In the genomic region with DNA sequence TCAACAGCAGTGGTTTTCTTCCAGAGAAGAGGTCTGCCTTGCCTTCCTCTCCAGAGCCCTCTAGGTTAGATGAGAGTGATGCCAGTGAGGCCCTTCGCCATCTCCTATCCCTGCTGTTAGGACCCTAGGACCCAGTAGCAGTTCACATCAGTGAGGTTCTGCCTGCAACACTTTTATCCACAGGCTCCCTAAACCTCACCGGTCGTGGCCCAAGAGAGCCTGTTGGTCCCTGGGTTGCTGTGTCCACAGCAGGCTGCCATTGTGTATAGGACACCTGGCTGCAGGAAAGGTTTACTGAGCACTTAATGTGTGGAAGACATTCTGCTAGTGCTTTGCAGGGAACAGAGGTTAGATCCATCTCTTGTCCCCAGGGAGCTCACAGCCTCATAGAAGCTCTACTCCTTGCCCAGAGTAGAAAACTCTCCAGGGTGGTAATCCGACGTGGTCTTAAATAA, we compare ENCODE assay signal across 19 cellular contexts. TPM values are rescaled to one million over a fixed set of nuclear protein-coding genes. Genes with fewer than 3 reads are reported as not detected.
A peak's percentile ranks its signal among the peaks of the same experiment; 100 is the strongest.
DNase-seq lines count a peak whose midpoint lies in the region; ATAC-seq and TF ChIP-seq lines count a peak whose summit lies in the region.
"Had no signal": no experiment of that assay in that cellular context is flagged by ENCODE, and none has a peak within 500 bp of the region (broad histone marks: within the 10 kb centered on the region; RNA-seq: fewer than 3 reads in every experiment).

No MANE protein-coding gene starts in this region.

- H2BK5ac ChIP-seq in IMR-90 (ENCODE audit: low read depth, low read length, poor library complexity, severe bottlenecking) (no peak overlapping the region), mesenchymal stem cell (ENCODE audit: low read depth, low read length, poor library complexity, severe bottlenecking) (no peak overlapping the region)

- H3K56ac ChIP-seq in IMR-90 (ENCODE audit: extremely low read depth, insufficient read depth, low read length), result no peak overlapping the region

- H3K79me1 ChIP-seq in IMR-90 (ENCODE audit: low read depth in 1 of 2, low read length in 2 of 2), result no peaks in the 10 kb centered on the region
- no peaks in the 10 kb centered on the region for H3K79me1 ChIP-seq in mesenchymal stem cell (replicated peaks; ENCODE audit: low read length, poor library complexity, severe bottlenecking)

- no CpG with 5 or more reads among the region's 5 CpGs for WGBS in IMR-90 (ENCODE audit: extremely low coverage in 2 of 2, insufficient read length in 1 of 2), 2 experiments
- WGBS in mesenchymal stem cell, result 63% methylated on average over 5 of the region's 5 CpGs
- 41 to 60% methylated on average over 2 to 5 of the region's 5 CpGs for WGBS in gastroesophageal sphincter (ENCODE audit: low coverage in 1 of 2), 2 donors

- no peaks in the 10 kb centered on the region for H3K9me3 ChIP-seq in IMR-90 (ENCODE audit: control insufficient read depth, insufficient read depth, low read length)
- H3K9me3 ChIP-seq in mesenchymal stem cell (ENCODE audit: control insufficient read depth, low read length), result no peaks in the 10 kb centered on the region
- no peaks in the 10 kb centered on the region for H3K9me3 ChIP-seq in effector memory CD4-positive, alpha-beta T cell (ENCODE audit: control insufficient read depth, low read length)
- no peaks in the 10 kb centered on the region for H3K9me3 ChIP-seq in gastroesophageal sphincter

- H3K14ac ChIP-seq in IMR-90 (replicated peaks; ENCODE audit: low read depth, low read length) (no peak overlapping the region), mesenchymal stem cell (ENCODE audit: low read length in 2 of 2) (no peak overlapping the region)

- H3K4me1 ChIP-seq in IMR-90 (ENCODE audit: control insufficient read depth, insufficient read depth, low read length) (peaks cover 6% of the 10 kb centered on the region), mesenchymal stem cell (ENCODE audit: control insufficient read depth, insufficient read depth, low read depth, low read length) (peaks cover 2% of the 10 kb centered on the region), gastroesophageal sphincter (peaks cover 0 to 6% (median 0%) of the 10 kb centered on the region in 3 donors)
- peaks cover 3% of the 10 kb centered on the region for H3K4me1 ChIP-seq in effector memory CD4-positive, alpha-beta T cell (ENCODE audit: control insufficient read depth, insufficient read depth, low read length, poor library complexity, severe bottlenecking)

- no peak for TF ChIP-seq RAD21 in IMR-90 (IDR thresholded peaks at IDR 0.05; ENCODE audit: low read length)

- TF ChIP-seq POLR2A in IMR-90 (IDR thresholded peaks at IDR 0.05; ENCODE audit: low read depth, low read length) (no peak), gastroesophageal sphincter (IDR thresholded peaks at IDR 0.05) (no peak)

- peak overlapping the region; percentile 6; the same call in 1 of the 2 replicates for H2AK5ac ChIP-seq in IMR-90 (ENCODE audit: low read depth, low read length)
- H2AK5ac ChIP-seq in mesenchymal stem cell (ENCODE audit: low read length, severe bottlenecking), result no peak overlapping the region

- H3K9ac ChIP-seq in IMR-90 (ENCODE audit: low read depth, low read length), result no peak overlapping the region
- no peak overlapping the region for H3K9ac ChIP-seq in mesenchymal stem cell (ENCODE audit: low read length)

- TF ChIP-seq CTCF in IMR-90 (conservative IDR thresholded peaks at IDR 0.05; ENCODE audit: low read depth, low read length) (no peak), gastroesophageal sphincter (IDR thresholded peaks at IDR 0.05) (no peak)

- no TSS peak for BruUV-seq in IMR-90 (replicated peaks; lab: Mats Ljungman, UMichigan)

- peak overlapping the region in 1 of 2 experiments; percentile 45 for H2BK12ac ChIP-seq in mesenchymal stem cell (ENCODE audit: low read length in 2 of 2)

- H2AK9ac ChIP-seq in IMR-90 (replicated peaks; ENCODE audit: low read depth, low read length, poor library complexity), result no peak overlapping the region

- H2BK15ac ChIP-seq in IMR-90 (ENCODE audit: low read depth, low read length) (no peak overlapping the region; the same call in 2 of the 3 replicates), mesenchymal stem cell (ENCODE audit: low read depth, poor library complexity, severe bottlenecking) (no peak overlapping the region)

- H3K27me3 ChIP-seq in IMR-90 (ENCODE audit: control insufficient read depth, insufficient read depth, low read length) (peaks cover 3% of the 10 kb centered on the region), mesenchymal stem cell (ENCODE audit: control insufficient read depth in 1 of 2, insufficient read depth in 1 of 2, low read length in 2 of 2) (peaks cover 19 to 62% of the 10 kb centered on the region in 2 experiments), gastroesophageal sphincter (peaks cover 48% of the 10 kb centered on the region)
- no peaks in the 10 kb centered on the region for H3K27me3 ChIP-seq in effector memory CD4-positive, alpha-beta T cell (replicated peaks; ENCODE audit: control insufficient read depth, insufficient read depth, low read length, poor library complexity, severe bottlenecking)

- H4K8ac ChIP-seq in IMR-90 (ENCODE audit: low read depth in 2 of 2, low read length in 2 of 2) (no peak overlapping the region), mesenchymal stem cell (ENCODE audit: low read length) (no peak overlapping the region)

- peak; percentile 23 for DNase-seq in NCI-H1092 treated with DMSO at 0.1 percent for 48 hours (lab: John Stamatoyannopoulos, UW)
- DNase-seq in NCI-H1092 (lab: John Stamatoyannopoulos, UW), result no peak
- no peak for DNase-seq in IMR-90
- peak; percentile 53 for DNase-seq in NCI-H2171 treated with DMSO at 0.1 percent for 48 hours (lab: John Stamatoyannopoulos, UW)
- DNase-seq in mesenchymal stem cell, result no peak
- DNase-seq in effector memory CD4-positive, alpha-beta T cell, result no peak
- DNase-seq in HEK293T (ENCODE audit: extremely low spot score), result no peak
- DNase-seq: CD4-positive, CD25-positive, alpha-beta regulatory T cell; NCI-H1048; NCI-H2081 treated with DMSO at 0.1 percent for 48 hours; NCI-H526 treated with DMSO at 0.1 percent for 48 hours; SHP77 treated with DMSO at 0.1 percent for 48 hours; T-cell had no signal

- intact Hi-C loops in IMR-90 (cut with micrococcal nuclease), result no loop called here

- H3K4me2 ChIP-seq in IMR-90 (ENCODE audit: low read depth, low read length) (no peak overlapping the region), mesenchymal stem cell (ENCODE audit: low read length, poor library complexity, severe bottlenecking) (no peak overlapping the region)

- in situ Hi-C loops in IMR-90 (cut with MboI; ENCODE audit: low sequenced_read_pairs), result no loop called here

- H4K20me1 ChIP-seq in IMR-90 (ENCODE audit: insufficient read depth, low read length), result no peaks in the 10 kb centered on the region

- POLR2A ChIA-PET in IMR-90 (lab: Charles Lee; ENCODE audit: unreplicated experiment) (no interaction called here), HEK293T (lab: Yijun Ruan, JAX) (no interaction called here)

- H2BK120ac ChIP-seq in IMR-90 (ENCODE audit: low read depth, low read length) (peak overlapping the region; percentile 7), mesenchymal stem cell (ENCODE audit: low read depth, low read length) (no peak overlapping the region)

- H2AFZ ChIP-seq in IMR-90 (replicated peaks; ENCODE audit: low read length, poor library complexity) (no peak overlapping the region), mesenchymal stem cell (ENCODE audit: low read depth, low read length) (no peak overlapping the region)

- peak overlapping the region; percentile 21 for H3K4ac ChIP-seq in IMR-90 (ENCODE audit: low read depth, low read length)
- no peak overlapping the region for H3K4ac ChIP-seq in mesenchymal stem cell (ENCODE audit: low read depth in 1 of 2, low read length in 2 of 2)

- H3K18ac ChIP-seq in IMR-90 (ENCODE audit: low read depth, low read length) (peak overlapping the region; percentile 7; the same call in 1 of the 2 replicates), mesenchymal stem cell (ENCODE audit: low read depth in 1 of 2, low read length in 2 of 2) (peak overlapping the region in 1 of 2 experiments; percentile 37)

- peak overlapping the region; percentile 0; the same call in 1 of the 2 replicates for H3K27ac ChIP-seq in IMR-90 (ENCODE audit: insufficient read depth, low read length)
- H3K27ac ChIP-seq in mesenchymal stem cell (ENCODE audit: low read length, poor library complexity, severe bottlenecking), result no peak overlapping the region
- H3K27ac ChIP-seq in effector memory CD4-positive, alpha-beta T cell (ENCODE audit: insufficient read depth, low read length, poor library complexity, severe bottlenecking), result no peak overlapping the region
- H3K27ac ChIP-seq in gastroesophageal sphincter, result no peak overlapping the region
- H3K27ac ChIP-seq: 22Rv1 had no signal

- TF ChIP-seq EP300 in gastroesophageal sphincter (IDR thresholded peaks at IDR 0.05), result no peak

- no peak overlapping the region; the same call in 1 of the 2 replicates for H4K5ac ChIP-seq in IMR-90 (ENCODE audit: low read depth, low read length)

- no peak overlapping the region for H2BK20ac ChIP-seq in IMR-90 (ENCODE audit: low read depth, low read length)

- no peaks in the 10 kb centered on the region for H3K9me1 ChIP-seq in IMR-90 (ENCODE audit: insufficient read depth, low read length)

- H4K91ac ChIP-seq in IMR-90 (ENCODE audit: insufficient read depth, low read depth, low read length) (peak overlapping the region; percentile 19; the same call in 1 of the 2 replicates), mesenchymal stem cell (ENCODE audit: low read length) (peak overlapping the region; percentile 71)

- dilution Hi-C loops in IMR-90 (cut with HindIII; ENCODE audit: low sequenced_read_pairs, unreplicated experiment), result no loop called here

- H3K36me3 ChIP-seq in IMR-90 (ENCODE audit: control insufficient read depth, insufficient read depth, low read length) (no peaks in the 10 kb centered on the region), mesenchymal stem cell (ENCODE audit: control insufficient read depth in 1 of 2, insufficient read depth in 2 of 2, low read depth in 1 of 2, low read length in 2 of 2) (no peaks in the 10 kb centered on the region), gastroesophageal sphincter (no peaks in the 10 kb centered on the region)
- no peaks in the 10 kb centered on the region for H3K36me3 ChIP-seq in effector memory CD4-positive, alpha-beta T cell (ENCODE audit: control insufficient read depth, insufficient read depth, low read length)

- CTCF ChIA-PET in IMR-90 (lab: Yijun Ruan, JAX), result no interaction called here
- CTCF ChIA-PET in HEK293T (lab: Yijun Ruan, JAX), result no interaction called here

- ATAC-seq in IMR-90 (ENCODE audit: low read depth) (peak; percentile 38; the same call in 1 of the 2 replicates), gastroesophageal sphincter (no peak)
- ATAC-seq: SK-N-SH treated with all-trans-retinoic acid at 6 μM for 48 hours, T-cell had no signal

- H3K4me3 ChIP-seq in IMR-90 (ENCODE audit: insufficient read depth, low read depth, low read length) (no peak overlapping the region), mesenchymal stem cell (ENCODE audit: insufficient read depth in 1 of 2, low read depth in 1 of 2, low read length in 2 of 2) (no peak overlapping the region), gastroesophageal sphincter (no peak overlapping the region)
- H3K4me3 ChIP-seq in effector memory CD4-positive, alpha-beta T cell (ENCODE audit: insufficient read depth, low read depth, low read length, poor library complexity, severe bottlenecking), result no peak overlapping the region

- H3K23ac ChIP-seq in IMR-90 (ENCODE audit: low read depth, low read length), result 0 out of 2 replicates have a peak overlapping the region, but pooled peaks have one; percentile 9
- H3K23ac ChIP-seq in mesenchymal stem cell (ENCODE audit: low read length in 2 of 2), result no peak overlapping the region

RNA-seq across cellular contexts. Expression of a gene that starts 17.0 kb away (rescaled TPM):
- total RNA-seq in IMR-90 (2012; rRNA removed) (0.54 and 0.56 TPM in 2 replicates), gastroesophageal sphincter (1 to 10 TPM in 3 of 4 donors, under 1 TPM in 1; 0.62 to 6.1 (median 3.9) TPM)
- 2.2 and 2.4 TPM in 2 replicates for polyA plus RNA-seq in IMR-90 (2012; rRNA removed)
- 1.4 and 4.4 TPM in 2 replicates for polyA plus RNA-seq in IMR-90 (2012; cell fraction: cytosol; rRNA removed)
- polyA plus RNA-seq in IMR-90 (2012; cell fraction: nucleus; rRNA removed; ENCODE audit: low replicate concordance), result 1.0 and 2.3 TPM in 2 replicates
- polyA plus RNA-seq in mesenchymal stem cell (2013, experiment 1 of 2), result 11.5 TPM
- polyA plus RNA-seq in mesenchymal stem cell (2013, experiment 2 of 2), result 11.6 TPM
- total RNA-seq: CD4-positive, CD25-positive, alpha-beta regulatory T cell; H4; HT-29; MCF 10A had no signal
- polyA plus RNA-seq: CD4-positive, CD25-positive, alpha-beta regulatory T cell had no signal

RNA-seq across cellular contexts. Expression of a gene that starts 52.3 kb away (rescaled TPM):
- total RNA-seq in IMR-90 (2012; rRNA removed) (18.1 and 18.8 TPM in 2 replicates), gastroesophageal sphincter (10 to 100 TPM in 2 of 4 donors, 1 to 10 TPM in 2; 6.4 to 16.3 (median 11.3) TPM)
- 6.7 and 8.7 TPM in 2 replicates for polyA plus RNA-seq in IMR-90 (2012; rRNA removed)
- polyA plus RNA-seq in IMR-90 (2012; cell fraction: cytosol; rRNA removed), result 7.9 and 12.1 TPM in 2 replicates
- polyA plus RNA-seq in IMR-90 (2012; cell fraction: nucleus; rRNA removed; ENCODE audit: low replicate concordance), result 13.9 and 33.7 TPM in 2 replicates
- polyA plus RNA-seq in mesenchymal stem cell (2013, experiment 1 of 2), result 7.9 TPM
- polyA plus RNA-seq in mesenchymal stem cell (2013, experiment 2 of 2), result 8.8 TPM

Comparison
In these comparisons a context has a peak if more than half of its experiments do, and no peak if none do; other contexts are left out.
1. DNase-seq: peak in NCI-H1092 treated with DMSO at 0.1 percent for 48 hours (single experiment) and NCI-H2171 treated with DMSO at 0.1 percent for 48 hours (single experiment); none in NCI-H1092 (single experiment), IMR-90 (single experiment), mesenchymal stem cell (single experiment), effector memory CD4-positive, alpha-beta T cell (0 of 3) and HEK293T (single experiment).